ENCODE assay signal across 1 cellular context in genomic region chr2:207896525-207897295, GRCh38.
TF ChIP-seq lines count a peak whose summit lies in the region.

No MANE protein-coding gene starts in this region.

TF ChIP-seq in A549, 52 proteins besides CTCF, POLR2A, EP300 and RAD21 (continued from another document):
- TF ChIP-seq USF2 (IDR thresholded peaks at IDR 0.05) (no peak), HOXB5 (CRISPR knock-in tag; IDR thresholded peaks at IDR 0.05) (no peak), ZNF302 (CRISPR knock-in tag; IDR thresholded peaks at IDR 0.05) (no peak), JUN (IDR thresholded peaks at IDR 0.05) (no peak), CEBPB (IDR thresholded peaks at IDR 0.05) (no peak)
